5 cellular contexts compared by ENCODE assay signal in the genomic region with DNA sequence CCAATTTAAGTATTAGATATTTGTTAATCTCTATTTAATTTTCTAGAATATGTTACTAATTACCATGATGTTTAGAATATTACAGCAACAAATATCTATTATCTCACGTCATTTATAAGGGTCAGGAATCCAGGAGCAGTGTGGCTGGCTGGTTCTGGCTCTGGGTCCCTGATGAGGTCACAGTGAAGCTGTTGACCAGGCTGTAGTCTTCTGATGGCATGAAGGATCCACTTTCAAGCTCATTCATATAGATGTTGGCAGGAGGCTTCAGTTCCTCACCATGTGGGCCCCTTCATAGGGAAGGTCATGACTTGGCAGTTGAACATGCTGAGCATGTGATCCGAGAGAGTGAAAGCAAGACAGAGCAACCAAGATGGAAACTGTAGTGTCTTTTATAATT.
"Had no signal": no experiment of that assay in that cellular context is flagged by ENCODE, and none has a peak within 500 bp of the region (broad histone marks: within the 10 kb centered on the region; RNA-seq: fewer than 3 reads in every experiment).

No MANE protein-coding gene starts in this region.

- H2AFZ ChIP-seq: GM23248 had no signal

- H3K4me3 ChIP-seq: GM23248 had no signal

- DNase-seq: GM23248, GOT3, H9, HCEC 1CT, KBM-7 had no signal

- H3K9ac ChIP-seq: GM23248 had no signal

- H3K27ac ChIP-seq: GM23248 had no signal
